ENCODE assay signal across 1 cellular context in genomic region chr16:46573834-46574159, GRCh38.
TF ChIP-seq lines count a peak whose summit lies in the region.

No MANE protein-coding gene starts in this region.

TF ChIP-seq in HCT116, 20 proteins besides CTCF, POLR2A, EP300 and RAD21:
- TF ChIP-seq EZH2phosphoT487 (IDR thresholded peaks at IDR 0.05; ENCODE audit: borderline replicate concordance) (no peak), CBX3 (IDR thresholded peaks at IDR 0.05; ENCODE audit: low read depth) (no peak), CEBPB (IDR thresholded peaks at IDR 0.05; ENCODE audit: low read depth) (no peak), SIN3A (IDR thresholded peaks at IDR 0.05; ENCODE audit: low read depth) (no peak), MAX (IDR thresholded peaks at IDR 0.05) (no peak), EGR1 (IDR thresholded peaks at IDR 0.05; ENCODE audit: low read depth) (no peak), POLR2AphosphoS5 (IDR thresholded peaks at IDR 0.05; ENCODE audit: low read depth, low read length) (no peak), ZBTB33 (IDR thresholded peaks at IDR 0.05; ENCODE audit: extremely low read depth, insufficient replicate concordance, low read length) (no peak), JUND (IDR thresholded peaks at IDR 0.05) (no peak), ZNF274 (IDR thresholded peaks at IDR 0.05; ENCODE audit: low read depth, low read length) (no peak), YY1 (IDR thresholded peaks at IDR 0.05; ENCODE audit: extremely low read depth, insufficient replicate concordance, low read depth, low read length) (no peak), EZH2 (IDR thresholded peaks at IDR 0.05) (no peak), ELF1 (IDR thresholded peaks at IDR 0.05; ENCODE audit: borderline replicate concordance, low read depth) (no peak), FOSL1 (IDR thresholded peaks at IDR 0.05; ENCODE audit: low read depth) (no peak; the same call in 1 of the 2 replicates)
- TF ChIP-seq, protein P1, sequence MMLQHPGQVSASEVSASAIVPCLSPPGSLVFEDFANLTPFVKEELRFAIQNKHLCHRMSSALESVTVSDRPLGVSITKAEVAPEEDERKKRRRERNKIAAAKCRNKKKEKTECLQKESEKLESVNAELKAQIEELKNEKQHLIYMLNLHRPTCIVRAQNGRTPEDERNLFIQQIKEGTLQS (IDR thresholded peaks at IDR 0.05), result no peak
